In genomic region chr12:120317258-120318105, GRCh38 we compare ENCODE assay signal across 1 cellular context.
TF ChIP-seq lines count a peak whose summit lies in the region.

No MANE protein-coding gene starts in this region.

TF ChIP-seq in K562, 482 proteins besides CTCF, POLR2A, EP300 and RAD21 (continued from another document and continues in another):
- TF ChIP-seq HDGF (IDR thresholded peaks at IDR 0.05) (no peak), SFPQ (IDR thresholded peaks at IDR 0.05; ENCODE audit: low read depth, low read length) (no peak), STAT6 (CRISPR knock-in tag; IDR thresholded peaks at IDR 0.05) (0 out of 2 replicates have a peak, but pooled peaks have one; percentile 17), AFF4 (CRISPR knock-in tag; IDR thresholded peaks at IDR 0.05) (no peak), ZFP30 (CRISPR knock-in tag; IDR thresholded peaks at IDR 0.05; ENCODE audit: borderline replicate concordance) (no peak), MEF2A (IDR thresholded peaks at IDR 0.05; ENCODE audit: control insufficient read depth, low read depth, low read length) (no peak), ZBED1 (IDR thresholded peaks at IDR 0.05) (no peak), ZNF354B (CRISPR knock-in tag; IDR thresholded peaks at IDR 0.05) (no peak), DNMT1 (IDR thresholded peaks at IDR 0.05) (no peak), HEY1 (CRISPR knock-in tag; IDR thresholded peaks at IDR 0.05; ENCODE audit: borderline replicate concordance) (no peak), CBFB (CRISPR knock-in tag; IDR thresholded peaks at IDR 0.05) (no peak), ATF7 (IDR thresholded peaks at IDR 0.05) (peak; percentile 99), ZNF583 (CRISPR knock-in tag; IDR thresholded peaks at IDR 0.05) (no peak), ZNF668 (CRISPR knock-in tag; IDR thresholded peaks at IDR 0.05) (peak; percentile 74; the same call in 1 of the 2 replicates), ZNF316 (IDR thresholded peaks at IDR 0.05) (peak; percentile 2; the same call in 1 of the 2 replicates), SP1 (CRISPR knock-in tag; IDR thresholded peaks at IDR 0.05) (peak; percentile 94), ELF4 (CRISPR knock-in tag; IDR thresholded peaks at IDR 0.05) (no peak), TEAD2 (tag; IDR thresholded peaks at IDR 0.05) (no peak), MYC (IDR thresholded peaks at IDR 0.05; ENCODE audit: low read depth, low read length) (peak; percentile 75), MYC (CRISPR knock-in tag; IDR thresholded peaks at IDR 0.05; ENCODE audit: borderline replicate concordance, low read depth) (peak; percentile 96), CBFA2T3 (IDR thresholded peaks at IDR 0.05) (no peak), CHAMP1 (IDR thresholded peaks at IDR 0.05) (no peak), NCOA2 (IDR thresholded peaks at IDR 0.05; ENCODE audit: partially characterized antibody in 2 of 2) (no peak), FOXJ2 (tag; IDR thresholded peaks at IDR 0.05) (peak; percentile 82), IFI16 (CRISPR knock-in tag; IDR thresholded peaks at IDR 0.05) (no peak), CEBPZ (IDR thresholded peaks at IDR 0.05; ENCODE audit: borderline replicate concordance, low read depth, low read length) (no peak), SMAD1 (IDR thresholded peaks at IDR 0.05; ENCODE audit: low read depth, low read length, partially characterized antibody) (peak; percentile 55), CREB3 (tag; conservative IDR thresholded peaks at IDR 0.05; ENCODE audit: low read depth) (peak; percentile 90; the same call in 1 of the 2 replicates), ZC3H4 (CRISPR knock-in tag; IDR thresholded peaks at IDR 0.05; ENCODE audit: borderline replicate concordance) (no peak), ARNT (IDR thresholded peaks at IDR 0.05) (peak; percentile 33 to 79; a peak in 1 of 4 replicates), BDP1 (IDR thresholded peaks at IDR 0.05; ENCODE audit: insufficient read depth, insufficient read length) (no peak), NR0B1 (IDR thresholded peaks at IDR 0.05; ENCODE audit: partially characterized antibody) (no peak), SNIP1 (IDR thresholded peaks at IDR 0.05; ENCODE audit: low read depth) (no peak), ZNF655 (CRISPR knock-in tag; IDR thresholded peaks at IDR 0.05) (no peak), ETS1 (conservative IDR thresholded peaks at IDR 0.05; ENCODE audit: control insufficient read depth, low read depth, low read length) (no peak), ZNF134 (CRISPR knock-in tag; conservative IDR thresholded peaks at IDR 0.05) (no peak), ZNF408 (CRISPR knock-in tag; IDR thresholded peaks at IDR 0.05; ENCODE audit: low read depth) (no peak), ELF2 (CRISPR knock-in tag; IDR thresholded peaks at IDR 0.05) (no peak)
